In the genomic region with DNA sequence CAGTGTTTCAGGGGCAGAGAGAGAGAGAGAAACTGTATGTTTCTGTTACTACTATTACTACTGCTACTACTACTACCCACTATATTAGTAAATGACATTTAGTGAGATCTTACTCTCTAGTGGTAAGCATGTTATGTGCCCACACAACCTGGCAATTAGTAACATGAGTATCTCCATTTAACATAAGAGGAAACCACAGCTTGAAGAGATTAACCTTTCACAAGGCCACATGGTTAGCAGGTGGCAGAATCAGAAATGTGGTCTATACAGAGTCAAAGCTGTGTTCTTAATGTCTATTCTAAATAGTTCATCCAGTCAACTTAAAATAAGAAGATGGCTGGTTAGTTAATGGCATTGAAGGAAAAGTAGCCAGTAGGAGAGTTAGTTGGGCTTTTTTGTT, we compare ENCODE assay signal across 34 cellular contexts.
"Had no signal": no experiment of that assay in that cellular context is flagged by ENCODE, and none has a peak within 500 bp of the region (broad histone marks: within the 10 kb centered on the region; RNA-seq: fewer than 3 reads in every experiment).

No MANE protein-coding gene starts in this region.

- H3K27me3 Mint-ChIP-seq: activated CD4-positive, alpha-beta T cell treated with anti-CD3 and anti-CD28 coated beads, Interleukin-2, amount 10 ng/mL, durations not matched to agents 24 days and 14 days; activated T-helper 17 cell treated with anti-CD3 and anti-CD28 coated beads, Interleukin-2, amount 50 U/mL, for 72 hours had no signal

- H3K4me3 ChIP-seq: MG63, SJSA1 had no signal

- H3K4me1 ChIP-seq: SJSA1 had no signal

- H3K4me1 Mint-ChIP-seq: activated CD4-positive, alpha-beta T cell treated with anti-CD3 and anti-CD28 coated beads, Interleukin-2, amount 10 ng/mL, durations not matched to agents 24 days and 14 days; activated naive CD8-positive, alpha-beta T cell treated with anti-CD3 and anti-CD28 coated beads for 36 hours; activated T-helper 17 cell treated with anti-CD3 and anti-CD28 coated beads, Interleukin-2, amount 50 U/mL, for 72 hours had no signal

- H3K27ac Mint-ChIP-seq: activated CD4-positive, alpha-beta T cell treated with anti-CD3 and anti-CD28 coated beads, Interleukin-2, amount 10 ng/mL, durations not matched to agents 24 days and 14 days; activated CD8-positive, alpha-beta T cell treated with anti-CD3 and anti-CD28 coated beads for 36 hours; activated naive CD8-positive, alpha-beta T cell treated with anti-CD3 and anti-CD28 coated beads for 36 hours; activated T-cell treated with anti-CD3 and anti-CD28 coated beads, Interleukin-2, amount 50 U/mL, for 72 hours; activated T-helper 17 cell treated with anti-CD3 and anti-CD28 coated beads, Interleukin-2, amount 50 U/mL, for 72 hours; T-helper 1 cell treated with Interleukin-12 subunit alpha and Interleukin-12 subunit beta and Interleukin-4 antibody, amounts not matched to agents 30 μg/mL and 1 μg/mL, for 36 hours; T-helper 2 cell treated with Interferon-gamma antibody and Interleukin-4, amounts not matched to agents 5 μg/mL and 100 μg/mL, for 36 hours had no signal

- H3K36me3 Mint-ChIP-seq: activated naive CD8-positive, alpha-beta T cell treated with anti-CD3 and anti-CD28 coated beads for 36 hours had no signal

- H3K9ac ChIP-seq: SK-N-SH had no signal

- ATAC-seq: activated CD8-positive, alpha-beta T cell treated with anti-CD3 and anti-CD28 coated beads for 36 hours; activated T-cell treated with anti-CD3 and anti-CD28 coated beads, Interleukin-2, amount 50 U/mL, for 72 hours; activated T-helper 17 cell treated with anti-CD3 and anti-CD28 coated beads, Interleukin-2, amount 50 U/mL, for 72 hours; Panc1 had no signal

- DNase-seq: activated CD4-positive, alpha-beta T cell treated with anti-CD3 and anti-CD28 coated beads, Interleukin-2, amount 10 ng/mL, durations not matched to agents 24 days and 14 days; activated CD4-positive, alpha-beta T cell treated with anti-CD3 and anti-CD28 coated beads, Interleukin-2, amount 50 U/mL, for 4 hours; activated CD8-positive, alpha-beta T cell treated with anti-CD3 and anti-CD28 coated beads for 36 hours; activated effector memory CD4-positive, alpha-beta T cell treated with anti-CD3 and anti-CD28 coated beads, Interleukin-2, amount 50 U/mL, for 16 hours; activated naive CD4-positive, alpha-beta T cell; activated naive CD4-positive, alpha-beta T cell treated with anti-CD3 and anti-CD28 coated beads, Interleukin-2, amount 50 U/mL, for 16 hours; activated naive CD8-positive, alpha-beta T cell treated with anti-CD3 and anti-CD28 coated beads for 36 hours; activated T-cell treated with anti-CD3 and anti-CD28 coated beads, Interleukin-2, amount 50 U/mL, for 1 hour; activated T-cell treated with anti-CD3 and anti-CD28 coated beads, Interleukin-2, amount 50 U/mL, for 72 hours; amniotic stem cell; aorta; brain microvascular endothelial cell; central memory CD4-positive, alpha-beta T cell; Karpas-422; KBM-7; MG63; NCI-H1048; NCI-H1105 treated with DMSO at 0.1 percent for 48 hours; NCI-H1436; NCI-H1694; NCI-H2029; NCI-H2107; NCI-H2171; NCI-H510A; NCI-H526 treated with DMSO at 0.1 percent for 48 hours; NCI-H82; RPMI8226; SHP77 treated with DMSO at 0.1 percent for 48 hours; SK-N-SH had no signal

- H3K4me3 Mint-ChIP-seq: activated CD4-positive, alpha-beta T cell treated with anti-CD3 and anti-CD28 coated beads, Interleukin-2, amount 10 ng/mL, durations not matched to agents 24 days and 14 days; activated CD8-positive, alpha-beta T cell treated with anti-CD3 and anti-CD28 coated beads for 36 hours; activated naive CD8-positive, alpha-beta T cell treated with anti-CD3 and anti-CD28 coated beads for 36 hours; activated T-cell treated with anti-CD3 and anti-CD28 coated beads, Interleukin-2, amount 50 U/mL, for 72 hours; activated T-helper 17 cell treated with anti-CD3 and anti-CD28 coated beads, Interleukin-2, amount 50 U/mL, for 72 hours; T-helper 1 cell treated with Interleukin-12 subunit alpha and Interleukin-12 subunit beta and Interleukin-4 antibody, amounts not matched to agents 30 μg/mL and 1 μg/mL, for 36 hours; T-helper 2 cell treated with Interferon-gamma antibody and Interleukin-4, amounts not matched to agents 5 μg/mL and 100 μg/mL, for 36 hours had no signal

- H3K9me3 Mint-ChIP-seq: activated CD4-positive, alpha-beta T cell treated with anti-CD3 and anti-CD28 coated beads, Interleukin-2, amount 10 ng/mL, durations not matched to agents 24 days and 14 days; activated CD8-positive, alpha-beta T cell treated with anti-CD3 and anti-CD28 coated beads for 36 hours; activated naive CD8-positive, alpha-beta T cell treated with anti-CD3 and anti-CD28 coated beads for 36 hours; activated T-helper 17 cell treated with anti-CD3 and anti-CD28 coated beads, Interleukin-2, amount 50 U/mL, for 72 hours; T-helper 1 cell treated with Interleukin-12 subunit alpha and Interleukin-12 subunit beta and Interleukin-4 antibody, amounts not matched to agents 30 μg/mL and 1 μg/mL, for 36 hours; T-helper 2 cell treated with Interferon-gamma antibody and Interleukin-4, amounts not matched to agents 5 μg/mL and 100 μg/mL, for 36 hours had no signal

- H3K9me3 ChIP-seq: MG63, SJSA1 had no signal

- H3K36me3 ChIP-seq: brain microvascular endothelial cell, MG63, SJSA1 had no signal

- H3K4me2 ChIP-seq: SK-N-SH had no signal

- H3K27ac ChIP-seq: brain microvascular endothelial cell, SJSA1 had no signal

- H3K27me3 ChIP-seq: brain microvascular endothelial cell, MG63, SJSA1 had no signal
